9 cellular contexts compared by ENCODE assay signal in the genomic region with DNA sequence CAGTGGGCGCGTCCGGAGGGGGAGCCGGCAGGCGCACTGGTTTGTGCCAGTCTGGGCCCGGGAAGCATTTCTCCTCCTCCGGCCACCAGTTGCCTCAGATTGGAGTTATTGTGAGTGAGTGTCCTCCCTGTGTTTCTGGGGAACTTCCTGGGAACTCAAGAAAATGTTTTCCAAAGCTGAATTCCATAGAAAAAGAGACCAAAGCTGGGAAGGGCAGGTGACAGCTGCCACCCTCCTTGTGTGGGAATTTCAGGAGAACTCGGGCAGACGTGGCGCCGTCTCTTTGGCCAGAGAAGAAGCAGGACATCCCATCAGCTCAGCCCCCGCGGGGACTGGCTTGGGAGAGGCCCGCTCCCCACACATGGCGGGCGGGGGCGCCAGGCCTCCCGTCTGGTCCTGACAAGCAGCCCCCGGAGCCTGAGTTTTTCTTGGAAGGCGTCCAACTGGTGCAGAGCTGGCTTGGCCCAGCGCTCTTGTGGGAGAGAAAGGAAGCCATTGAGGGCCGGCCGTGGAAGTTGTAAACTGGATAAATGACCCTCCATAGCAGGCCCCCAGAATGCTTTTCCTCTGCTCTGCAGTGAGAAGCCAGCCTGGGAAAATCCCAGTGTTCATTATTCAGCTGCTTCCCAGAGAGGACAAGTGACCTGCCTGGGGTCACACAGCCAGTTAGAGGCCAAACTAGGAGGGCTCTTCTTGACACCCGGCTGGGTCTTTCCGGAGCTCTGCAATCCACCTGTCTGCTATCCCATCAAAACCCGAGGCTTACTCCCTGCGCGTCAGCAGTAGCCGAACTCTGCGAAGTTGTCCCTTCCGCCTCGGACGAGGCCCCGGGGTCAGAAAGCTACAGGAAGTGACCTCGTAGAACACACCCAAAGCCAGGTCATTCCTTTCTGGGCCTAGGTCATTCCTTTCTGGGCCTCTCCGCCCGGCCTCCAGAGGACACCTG. TPM values are rescaled to one million over a fixed set of nuclear protein-coding genes. Genes with fewer than 3 reads are reported as not detected.
A peak's percentile ranks its signal among the peaks of the same experiment; 100 is the strongest.
DNase-seq lines count a peak whose midpoint lies in the region; ATAC-seq and TF ChIP-seq lines count a peak whose summit lies in the region.
"Had no signal": no experiment of that assay in that cellular context is flagged by ENCODE, and none has a peak within 500 bp of the region (broad histone marks: within the 10 kb centered on the region; RNA-seq: fewer than 3 reads in every experiment).

No MANE protein-coding gene starts in this region.

- H3K4me3 Mint-ChIP-seq in activated CD8-positive, alpha-beta T cell treated with anti-CD3 and anti-CD28 coated beads, Interleukin-2, amount 10 ng/mL, durations not matched to agents 7 days and 5 days: no peak overlapping the region
- H3K4me3 Mint-ChIP-seq: IgD-negative memory B cell had no signal

- intact Hi-C loops in cardiac septum (cut with DNase I): no loop called here

- ATAC-seq in activated CD8-positive, alpha-beta T cell treated with anti-CD3 and anti-CD28 coated beads, Interleukin-2, amount 10 ng/mL, durations not matched to agents 7 days and 5 days: no peak
- ATAC-seq in GM19397 (IDR thresholded peaks at IDR 0.05; ENCODE audit: unreplicated experiment) (no peak), GM21447 (IDR thresholded peaks at IDR 0.05; ENCODE audit: unreplicated experiment) (no peak)

- CTCF ChIA-PET in activated CD8-positive, alpha-beta T cell treated with anti-CD3 and anti-CD28 coated beads, Interleukin-2, amount 10 ng/mL, durations not matched to agents 7 days and 5 days (lab: Charles Lee): interaction anchor here (1.4 to 1.6 kb wide), 3 partner anchors 20 to 35 kb away, joined by 3 to 4 read pairs (median 4); no protein-coding TSS in a partner anchor

- DNase-seq in EH (ENCODE audit: low read depth) (peak; percentile 84), cardiac septum (ENCODE audit: low spot score) (peak; percentile 85), pulmonary artery endothelial cell (ENCODE audit: low read depth, low spot score) (peak; percentile 15), SW480 (ENCODE audit: low spot score) (no peak)
- no peak for DNase-seq in activated CD8-positive, alpha-beta T cell treated with anti-CD3 and anti-CD28 coated beads, Interleukin-2, amount 10 ng/mL, durations not matched to agents 7 days and 5 days

- TF ChIP-seq CTCF in WI38 (IDR thresholded peaks at IDR 0.05; ENCODE audit: low read depth, low read length): no peak

- H3K36me3 Mint-ChIP-seq in activated CD8-positive, alpha-beta T cell treated with anti-CD3 and anti-CD28 coated beads, Interleukin-2, amount 10 ng/mL, durations not matched to agents 7 days and 5 days (ENCODE audit: low read depth): peaks cover 22% of the 10 kb centered on the region

- H3K27ac Mint-ChIP-seq in activated CD8-positive, alpha-beta T cell treated with anti-CD3 and anti-CD28 coated beads, Interleukin-2, amount 10 ng/mL, durations not matched to agents 7 days and 5 days: no peak overlapping the region

- POLR2A ChIA-PET in activated CD8-positive, alpha-beta T cell treated with anti-CD3 and anti-CD28 coated beads, Interleukin-2, amount 10 ng/mL, durations not matched to agents 7 days and 5 days (lab: Charles Lee): interaction anchor here (1.7 kb wide), 1 partner anchor 20 kb away, joined by 6 read pairs; no protein-coding TSS in a partner anchor

- H3K27me3 Mint-ChIP-seq in activated CD8-positive, alpha-beta T cell treated with anti-CD3 and anti-CD28 coated beads, Interleukin-2, amount 10 ng/mL, durations not matched to agents 7 days and 5 days (ENCODE audit: low read depth): no peaks in the 10 kb centered on the region

- H3K4me1 Mint-ChIP-seq in activated CD8-positive, alpha-beta T cell treated with anti-CD3 and anti-CD28 coated beads, Interleukin-2, amount 10 ng/mL, durations not matched to agents 7 days and 5 days (ENCODE audit: low read depth): peaks cover 39% of the 10 kb centered on the region

- H3K4me3 ChIP-seq in WI38 (ENCODE audit: low read depth, low read length): 0 out of 2 replicates have a peak overlapping the region, but pooled peaks have one; percentile 10

- no peaks in the 10 kb centered on the region for H3K9me3 Mint-ChIP-seq in activated CD8-positive, alpha-beta T cell treated with anti-CD3 and anti-CD28 coated beads, Interleukin-2, amount 10 ng/mL, durations not matched to agents 7 days and 5 days (ENCODE audit: insufficient read depth)
- H3K9me3 Mint-ChIP-seq: IgD-negative memory B cell had no signal

RNA-seq across cellular contexts. Expression of a gene that starts 39.2 kb away (rescaled TPM):
- total RNA-seq in cardiac septum: 56.4 TPM
- total RNA-seq in pulmonary artery endothelial cell: 8.4 and 9.3 TPM in 2 replicates
- 10 to 100 TPM; 48.9 to 51.4 TPM for total RNA-seq in activated CD8-positive, alpha-beta T cell treated with anti-CD3 and anti-CD28 coated beads, Interleukin-2, amount 10 ng/mL, durations not matched to agents 7 days and 5 days

Comparison
In these comparisons a context has a peak if more than half of its experiments do, and no peak if none do; other contexts are left out.
1. DNase-seq: peak in EH (single experiment), cardiac septum (single experiment) and pulmonary artery endothelial cell (single experiment); none in activated CD8-positive, alpha-beta T cell treated with anti-CD3 and anti-CD28 coated beads, Interleukin-2, amount 10 ng/mL, durations not matched to agents 7 days and 5 days (single experiment) and SW480 (single experiment).